In the genomic region with DNA sequence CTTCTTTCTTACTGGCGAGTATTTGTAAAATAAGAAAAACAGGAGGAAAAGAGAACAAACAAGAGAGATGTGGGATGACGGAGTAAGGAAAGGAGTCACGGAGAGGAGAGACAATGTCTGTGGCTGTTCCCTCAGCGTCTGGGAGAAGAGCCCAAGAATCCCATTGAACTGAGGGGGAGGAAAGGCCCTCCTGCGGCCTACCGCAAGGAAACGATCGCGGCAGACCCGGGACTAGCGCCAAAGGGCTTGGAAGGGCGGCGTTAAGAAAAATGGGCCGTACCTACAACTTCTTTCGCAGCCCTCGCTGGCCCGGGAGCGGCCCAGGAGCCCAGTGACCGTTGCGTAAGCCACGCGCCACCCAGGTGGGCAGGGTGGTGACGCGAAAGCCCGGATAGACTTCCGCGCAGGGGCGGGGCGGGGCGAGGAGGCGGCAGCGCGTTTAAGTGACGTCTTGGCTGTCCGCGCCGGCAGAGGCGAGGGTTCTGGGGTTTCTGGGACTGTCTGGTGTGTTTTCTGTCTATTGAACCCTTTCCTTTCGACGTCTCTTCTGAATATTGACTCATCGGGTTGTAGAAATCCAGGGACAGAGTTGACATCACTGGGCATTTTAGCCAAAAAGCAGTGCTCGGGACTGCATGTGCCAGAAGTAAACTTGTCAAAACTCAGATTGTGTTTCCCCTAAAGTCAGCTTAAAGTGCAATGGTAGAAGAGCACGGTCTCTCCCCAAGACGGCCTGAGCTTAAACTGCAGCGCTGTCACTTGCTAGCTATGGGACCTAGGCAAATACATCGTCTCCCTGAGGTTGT, we compare ENCODE assay signal across 8 cellular contexts. TPM values are rescaled to one million over a fixed set of nuclear protein-coding genes. Genes with fewer than 3 reads are reported as not detected.
DNase-seq lines count a peak whose midpoint lies in the region; ATAC-seq and TF ChIP-seq lines count a peak whose summit lies in the region.

A gene with protein sequence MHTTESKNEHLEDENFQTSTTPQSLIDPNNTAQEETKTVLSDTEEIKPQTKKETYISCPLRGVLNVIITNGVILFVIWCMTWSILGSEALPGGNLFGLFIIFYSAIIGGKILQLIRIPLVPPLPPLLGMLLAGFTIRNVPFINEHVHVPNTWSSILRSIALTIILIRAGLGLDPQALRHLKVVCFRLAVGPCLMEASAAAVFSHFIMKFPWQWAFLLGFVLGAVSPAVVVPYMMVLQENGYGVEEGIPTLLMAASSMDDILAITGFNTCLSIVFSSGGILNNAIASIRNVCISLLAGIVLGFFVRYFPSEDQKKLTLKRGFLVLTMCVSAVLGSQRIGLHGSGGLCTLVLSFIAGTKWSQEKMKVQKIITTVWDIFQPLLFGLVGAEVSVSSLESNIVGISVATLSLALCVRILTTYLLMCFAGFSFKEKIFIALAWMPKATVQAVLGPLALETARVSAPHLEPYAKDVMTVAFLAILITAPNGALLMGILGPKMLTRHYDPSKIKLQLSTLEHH (minus strand): TSS at position 387 of the 806 bp plus-strand sequence. CDS start 27,994 bp downstream, outside the sequence.

- peak within 1 kb of the TSS; percentile 74 for H3K9ac ChIP-seq in OCI-LY1 (ENCODE audit: low read length)

- H3K36me3 ChIP-seq in OCI-LY1 (ENCODE audit: insufficient read depth, low read length) (peaks cover under 1% of the 10 kb centered on the region; the same call in 1 of the 2 replicates), mucosa of descending colon (ENCODE audit: low read depth) (no peaks in the 10 kb centered on the region)

- intact Hi-C loops in mucosa of descending colon (cut with DNase I, micrococcal nuclease), result loop anchor here in 1 of 2 donors (10.0 kb wide), 2 partner anchors 395 to 575 kb away; no protein-coding TSS in a partner anchor

- H3K79me2 ChIP-seq in OCI-LY1 (ENCODE audit: insufficient read depth, low read length), result no peaks in the 10 kb centered on the region

- no peaks in the 10 kb centered on the region for H3F3A ChIP-seq in OCI-LY1 (ENCODE audit: insufficient read depth, low read length)

- no peaks in the 10 kb centered on the region for H3K9me2 ChIP-seq in OCI-LY1 (ENCODE audit: low read depth, low read length)

- TF ChIP-seq CTCF in OCI-LY1 (IDR thresholded peaks at IDR 0.05; ENCODE audit: low read length) (no peak), epithelial cell of esophagus (IDR thresholded peaks at IDR 0.05; ENCODE audit: insufficient read depth, low read depth, low read length, missing control alignments) (no peak), mucosa of descending colon (IDR thresholded peaks at IDR 0.05) (no peak)

- DNase-seq in COLO829 (ENCODE audit: low spot score) (peak; percentile 79), HPDE6-E6E7 (ENCODE audit: extremely low spot score) (peak; percentile 89), activated T-cell treated with anti-CD3 and anti-CD28 coated beads for 4 hours (peak; percentile 92), epithelial cell of esophagus (ENCODE audit: low read depth) (peak; percentile 98), mucosa of descending colon (peak; percentile 98)
- peak; percentile 97 for DNase-seq in stimulated activated CD8-positive, alpha-beta memory T cell treated with anti-CD3 and anti-CD28 coated beads, Interleukin-4, amount 100 ng/mL, for 48 hours

- peak within 1 kb of the TSS; percentile 86 for H3K4me2 ChIP-seq in OCI-LY1 (ENCODE audit: low read length)

- H3K27me3 ChIP-seq in OCI-LY1 (ENCODE audit: insufficient read depth, low read length), result no peaks in the 10 kb centered on the region

- peak within 1 kb of the TSS; percentile 70 for H3K4me3 ChIP-seq in OCI-LY1 (ENCODE audit: low read depth, low read length, poor library complexity, severe bottlenecking)
- H3K4me3 ChIP-seq in epithelial cell of esophagus (ENCODE audit: low read length), result peak within 1 kb of the TSS; percentile 65
- H3K4me3 ChIP-seq in mucosa of descending colon, result no peak within 1 kb of the TSS

- no peaks in the 10 kb centered on the region for H4K20me1 ChIP-seq in OCI-LY1 (ENCODE audit: insufficient read depth, low read length)

- H3K4me1 ChIP-seq in OCI-LY1 (ENCODE audit: insufficient read depth, low read length, severe bottlenecking), result peaks cover 19% of the 10 kb centered on the region
- peaks cover 8% of the 10 kb centered on the region for H3K4me1 ChIP-seq in mucosa of descending colon (ENCODE audit: low read depth)

- H3K9me3 ChIP-seq in OCI-LY1 (ENCODE audit: low read length) (no peaks in the 10 kb centered on the region), mucosa of descending colon (no peaks in the 10 kb centered on the region)

- ATAC-seq in GM19467 (IDR thresholded peaks at IDR 0.05; ENCODE audit: unreplicated experiment) (peak; percentile 99), mucosa of descending colon (peak; percentile 100)

- H3K27ac ChIP-seq in OCI-LY1 (ENCODE audit: low read depth, low read length, poor library complexity, severe bottlenecking), result peak within 1 kb of the TSS; percentile 54

- H2AFZ ChIP-seq in OCI-LY1 (ENCODE audit: low read length), result peak within 1 kb of the TSS; percentile 64

RNA-seq across cellular contexts. Expression of the gene that starts here (rescaled TPM):
- 1 to 10 TPM in 1 of 3 donors, under 1 TPM in 1, not detected in 1; 0.65 to 1.4 TPM for total RNA-seq in mucosa of descending colon
